ENCODE assay signal across 33 cellular contexts in genomic region chr12:51177897-51178296, GRCh38. TPM values are rescaled to one million over a fixed set of nuclear protein-coding genes. Genes with fewer than 3 reads are reported as not detected.
A peak's percentile ranks its signal among the peaks of the same experiment; 100 is the strongest.
DNase-seq lines count a peak whose midpoint lies in the region; ATAC-seq, FAIRE-seq and TF ChIP-seq lines count a peak whose summit lies in the region.
"Had no signal": no experiment of that assay in that cellular context is flagged by ENCODE, and none has a peak within 500 bp of the region (broad histone marks: within the 10 kb centered on the region; RNA-seq: fewer than 3 reads in every experiment).

No MANE protein-coding gene starts in this region.

- CTCF ChIA-PET in HepG2 (lab: Yijun Ruan, JAX; ENCODE audit: low intra/inter-chr PET ratio, low total read pairs), result no interaction called here
- CTCF ChIA-PET in K562 (lab: Yijun Ruan, JAX; ENCODE audit: low intra/inter-chr PET ratio), result no interaction called here

- no peak overlapping the region for H3K27ac ChIP-seq in HepG2 (ENCODE audit: extremely low read length, insufficient read depth, low read length)
- no peak overlapping the region for H3K27ac ChIP-seq in right lobe of liver
- H3K27ac ChIP-seq in K562 (ENCODE audit: extremely low read depth, low read depth, low read length), result no peak overlapping the region
- H3K27ac ChIP-seq in small intestine (ENCODE audit: low read depth in 1 of 2, low read length in 1 of 2), result no peak overlapping the region
- H3K27ac ChIP-seq: 22Rv1; A549; BLaER1; BLaER1 treated with 17β-estradiol and CSF1 and Interleukin-3, amounts not matched to agents 10 nM and 100 nM; C4-2B had no signal

- no peak for TF ChIP-seq EP300 in HepG2 (IDR thresholded peaks at IDR 0.05; ENCODE audit: low read depth in 2 of 2, low read length in 2 of 2)
- no peak for TF ChIP-seq EP300 in HepG2 (CRISPR knock-in tag; IDR thresholded peaks at IDR 0.05; ENCODE audit: borderline replicate concordance)
- no peak for TF ChIP-seq EP300 in K562 (IDR thresholded peaks at IDR 0.05; ENCODE audit: low read length)

- H3K9me1 ChIP-seq in K562 (ENCODE audit: control insufficient read depth, insufficient read depth, low read length), result no peaks in the 10 kb centered on the region

- WGBS in HepG2 (ENCODE audit: low lambda C conversion rate), result 19% methylated on average over 2 of the region's 2 CpGs
- 72% methylated on average over 2 of the region's 2 CpGs for WGBS in right lobe of liver (ENCODE audit: insufficient coverage, low coverage, low lambda C conversion rate, missing lambda C conversion rate)
- WGBS in K562 (ENCODE audit: insufficient coverage, low coverage, missing lambda C conversion rate), result 69% methylated on average over 2 of the region's 2 CpGs
- WGBS in small intestine, 3 donors, result 59 to 74% (median 71%) methylated on average over 2 of the region's 2 CpGs

- no peak overlapping the region for H3K9ac ChIP-seq in HepG2 (ENCODE audit: insufficient read depth, low read depth, low read length)
- no peak overlapping the region for H3K9ac ChIP-seq in K562 (ENCODE audit: insufficient read depth in 1 of 2, low read depth in 2 of 2, low read length in 2 of 2)
- H3K9ac ChIP-seq: BLaER1; BLaER1 treated with 17β-estradiol and CSF1 and Interleukin-3, amounts not matched to agents 10 nM and 100 nM had no signal

- no peak for TF ChIP-seq RAD21 in HepG2 (CRISPR knock-in tag; IDR thresholded peaks at IDR 0.05)
- no peak for TF ChIP-seq RAD21 in K562 (CRISPR knock-in tag; conservative IDR thresholded peaks at IDR 0.05 in 1 of 2, IDR thresholded peaks at IDR 0.05 in 1 of 2)

- H3K9me3 ChIP-seq in HepG2 (ENCODE audit: low read length) (no peaks in the 10 kb centered on the region), right lobe of liver (no peaks in the 10 kb centered on the region), K562 (replicated peaks; ENCODE audit: control insufficient read depth, insufficient read depth, low read depth, low read length) (no peaks in the 10 kb centered on the region), small intestine (ENCODE audit: control insufficient read depth, low read depth) (no peaks in the 10 kb centered on the region)
- H3K9me3 ChIP-seq: A549, BE2C, Caco-2 had no signal

- DNase-seq in HepG2 (ENCODE audit: low spot score) (no peak), right lobe of liver (no peak), K562 (ENCODE audit: extremely low read depth in 1 of 4, low spot score in 3 of 4) (no peak), small intestine (peak; percentile 17)
- DNase-seq: 8988T; ACHN; AML-193; BE2C; C1 segment of cervical spinal cord; Caco-2; Calu3; CD4-positive, alpha-beta memory T cell; CD4-positive, alpha-beta T cell; CD4-positive, CD25-positive, alpha-beta regulatory T cell; CD8-positive, alpha-beta memory T cell; CD8-positive, alpha-beta T cell; COR-L47; DMS 273 treated with DMSO at 0.1 percent for 48 hours; DMS153; DMS53; DMS79; DMS79 treated with DMSO at 0.1 percent for 48 hours; DND-41; EL had no signal

- TF ChIP-seq POLR2A in HepG2 (IDR thresholded peaks at IDR 0.05; ENCODE audit: insufficient read depth in 1 of 2, low read depth in 2 of 2, low read length in 2 of 2) (no peak), right lobe of liver (IDR thresholded peaks at IDR 0.05) (no peak), K562 (conservative IDR thresholded peaks at IDR 0.05) (no peak)

- in situ Hi-C loops in HepG2 (cut with HindIII; ENCODE audit: extremely low pct_ligation_motif_present, low pct_unique_long_range_greater_than_20kb), result no loop called here
- in situ Hi-C loops in K562 (cut with MboI), result no loop called here

- TF ChIP-seq CTCF in HepG2 (CRISPR knock-in tag; IDR thresholded peaks at IDR 0.05) (no peak), right lobe of liver (IDR thresholded peaks at IDR 0.05) (no peak), K562 (IDR thresholded peaks at IDR 0.05 in 2 of 3, conservative IDR thresholded peaks at IDR 0.05 in 1 of 3; ENCODE audit: insufficient read depth in 2 of 3, low read depth in 1 of 3, low read length in 3 of 3) (no peak)

- no peak for FAIRE-seq in HepG2 (lab: Jason Lieb, UNC)
- no peak for FAIRE-seq in K562 (lab: Jason Lieb, UNC)
- no peak for FAIRE-seq in small intestine (lab: Jason Lieb, UNC)
- FAIRE-seq: A204.1, A549, D721Med had no signal

- no peak overlapping the region for H3K4me3 ChIP-seq in HepG2 (replicated peaks in 1 of 3; ENCODE audit: insufficient read depth in 1 of 3, low read depth in 2 of 3, low read length in 3 of 3)
- H3K4me3 ChIP-seq in right lobe of liver, result no peak overlapping the region
- no peak overlapping the region for H3K4me3 ChIP-seq in K562
- no peak overlapping the region for H3K4me3 ChIP-seq in small intestine (ENCODE audit: low read depth in 1 of 2, low read length in 2 of 2)
- H3K4me3 ChIP-seq: A549; BLaER1; BLaER1 treated with 17β-estradiol and CSF1 and Interleukin-3, amounts not matched to agents 10 nM and 100 nM had no signal

- intact Hi-C loops in HepG2 (cut with micrococcal nuclease; ENCODE audit: unreplicated experiment) (no loop called here), right lobe of liver (cut with DNase I) (no loop called here), K562 (cut with micrococcal nuclease) (no loop called here)

- H3K4me2 ChIP-seq in HepG2 (ENCODE audit: low read depth, low read length), result no peak overlapping the region
- H3K4me2 ChIP-seq in K562 (ENCODE audit: insufficient read depth, low read length), result no peak overlapping the region
- H3K4me2 ChIP-seq: A549; BLaER1; BLaER1 treated with 17β-estradiol and CSF1 and Interleukin-3, amounts not matched to agents 10 nM and 100 nM had no signal

- H3K4me1 ChIP-seq in HepG2 (ENCODE audit: insufficient read depth, low read length) (peaks cover 15% of the 10 kb centered on the region; the same call in 1 of the 2 replicates), right lobe of liver (no peaks in the 10 kb centered on the region), K562 (replicated peaks in 1 of 2; ENCODE audit: control insufficient read depth in 2 of 2, insufficient read depth in 2 of 2, low read length in 2 of 2) (peaks cover 3 to 9% of the 10 kb centered on the region in 2 experiments; a peak in 3 of 5 replicates), small intestine (ENCODE audit: control insufficient read depth in 2 of 2, insufficient read depth in 1 of 2, low read depth in 1 of 2, low read length in 1 of 2) (no peaks in the 10 kb centered on the region)
- H3K4me1 ChIP-seq: A549, BE2C, BLaER1, Caco-2 had no signal

- POLR2A ChIA-PET in HepG2 (lab: Yijun Ruan, JAX) (interaction anchor here (1.7 kb wide), 1 partner anchor 40 kb away, joined by 3 read pairs; the partner anchor contains the start of gene POU6F1), K562 (lab: Yijun Ruan, JAX) (interaction anchor here (0.6 to 2.7 kb wide), 2 partner anchors 9 to 59 kb away, joined by 3 to 6 read pairs; no protein-coding TSS in a partner anchor)

- H2AFZ ChIP-seq in HepG2 (ENCODE audit: low read length) (no peak overlapping the region), K562 (ENCODE audit: low read depth, low read length) (no peak overlapping the region)

- no peaks in the 10 kb centered on the region for H3K79me2 ChIP-seq in HepG2 (ENCODE audit: insufficient read depth, low read length)
- no peaks in the 10 kb centered on the region for H3K79me2 ChIP-seq in K562 (ENCODE audit: control insufficient read depth, insufficient read depth, low read length)

- ATAC-seq in HepG2, result no peak
- no peak for ATAC-seq in right lobe of liver
- ATAC-seq in K562, result no peak
- ATAC-seq in HG02938 (IDR thresholded peaks at IDR 0.05; ENCODE audit: unreplicated experiment), result no peak
- ATAC-seq in GM19324 (IDR thresholded peaks at IDR 0.05; ENCODE audit: low FRiP score, unreplicated experiment), result no peak
- ATAC-seq: A549; CD8-positive, alpha-beta T cell had no signal

- H4K20me1 ChIP-seq in HepG2 (ENCODE audit: insufficient read depth, low read length) (no peaks in the 10 kb centered on the region), K562 (replicated peaks; ENCODE audit: control insufficient read depth, insufficient read depth, low read length) (no peaks in the 10 kb centered on the region)
- H4K20me1 ChIP-seq: BLaER1; BLaER1 treated with 17β-estradiol and CSF1 and Interleukin-3, amounts not matched to agents 10 nM and 100 nM had no signal

- H3K36me3 ChIP-seq in HepG2 (replicated peaks in 1 of 2; ENCODE audit: control insufficient read depth in 1 of 2, insufficient read depth in 2 of 2, low read length in 2 of 2) (no peaks in the 10 kb centered on the region), right lobe of liver (no peaks in the 10 kb centered on the region), K562 (ENCODE audit: control insufficient read depth, insufficient read depth, low read length) (no peaks in the 10 kb centered on the region), small intestine (ENCODE audit: control insufficient read depth in 2 of 2, insufficient read depth in 2 of 2, low read length in 2 of 2) (no peaks in the 10 kb centered on the region)
- H3K36me3 ChIP-seq: BE2C; BLaER1; BLaER1 treated with 17β-estradiol and CSF1 and Interleukin-3, amounts not matched to agents 10 nM and 100 nM had no signal

- no TSS peak for BruUV-seq in HepG2 (replicated peaks; lab: Mats Ljungman, UMichigan)
- BruUV-seq in K562 (replicated peaks; lab: Mats Ljungman, UMichigan), result no TSS peak

- H3K27me3 ChIP-seq in HepG2 (ENCODE audit: control insufficient read depth in 1 of 2, insufficient read depth in 2 of 2, low read length in 2 of 2) (no peaks in the 10 kb centered on the region), right lobe of liver (no peaks in the 10 kb centered on the region), K562 (ENCODE audit: control insufficient read depth in 2 of 2, insufficient read depth in 2 of 2, low read length in 2 of 2) (no peaks in the 10 kb centered on the region), small intestine (ENCODE audit: control insufficient read depth in 2 of 2, insufficient read depth in 2 of 2, low read length in 2 of 2) (no peaks in the 10 kb centered on the region)
- H3K27me3 ChIP-seq: BE2C had no signal

RNA-seq across cellular contexts. Expression of gene TFCP2, which starts 5.0 kb away (rescaled TPM):
- total RNA-seq in HepG2 (2016; rRNA removed; fragmentation: Illumina TruSeq; extraction: Trizol) (10.0 and 17.4 TPM in 2 replicates), right lobe of liver (1 to 10 TPM; 6.3 to 9.4 (median 7.3) TPM), K562 (2014; rRNA removed) (17.2 and 18.1 TPM in 2 replicates), K562 (2014; rRNA removed; fragmentation: Illumina TruSeq; extraction: Trizol) (17.4 and 21.1 TPM in 2 replicates), K562 (2015; rRNA removed; fragmentation: Illumina TruSeq; extraction: Trizol) (17.2 and 19.3 TPM in 2 replicates), K562 (2021) (26.9 and 29.0 TPM in 2 replicates)
- 3.0 and 4.3 TPM in 2 replicates for total RNA-seq in HepG2 (2016; cell fraction: cytosol; rRNA removed; fragmentation: Illumina TruSeq; extraction: Trizol; ENCODE audit: low read depth)
- 9.8 and 15.5 TPM in 2 replicates for total RNA-seq in HepG2 (2016; cell fraction: insoluble cytoplasmic fraction; rRNA removed; fragmentation: Illumina TruSeq; extraction: Trizol)
- 5.3 and 5.4 TPM in 2 replicates for total RNA-seq in HepG2 (2016; cell fraction: membrane; rRNA removed; fragmentation: Illumina TruSeq; extraction: Trizol)
- total RNA-seq in HepG2 (2016; cell fraction: nucleus; rRNA removed; fragmentation: Illumina TruSeq; extraction: Trizol), result 8.8 and 11.1 TPM in 2 replicates
- polyA plus RNA-seq in HepG2 (2011; rRNA removed) (5.7 and 7.6 TPM in 2 replicates), K562 (2011; rRNA removed) (25.4 and 34.4 TPM in 2 replicates), K562 (2014; fragmentation: Illumina TruSeq; extraction: Trizol) (35.2 and 38.9 TPM in 2 replicates), K562 (2014; fragmentation: Nextera tagmentation; extraction: Ambion mirVana) (10 to 100 TPM in 1 of 2 experiments, 1 to 10 TPM in 1; 8.0 to 17.8 TPM), K562 (2014; rRNA removed) (24.2 and 27.5 TPM in 2 replicates), small intestine (10 to 100 TPM in 1 of 3 donors, 1 to 10 TPM in 2; 8.6 to 17.4 (median 9.8) TPM)
- polyA plus RNA-seq in HepG2 (2011; cell fraction: cytosol; rRNA removed), result 3.4 and 5.0 TPM in 2 replicates
- polyA plus RNA-seq in HepG2 (2011; cell fraction: nucleus; rRNA removed), result 3.2 and 4.1 TPM in 2 replicates
- polyA plus RNA-seq in HepG2 (2012), result 9.7 and 12.0 TPM in 2 replicates
- polyA plus RNA-seq in HepG2 (2016; cell fraction: cytosol; fragmentation: Illumina TruSeq; extraction: Trizol; ENCODE audit: low read depth), result 1.1 and 1.2 TPM in 2 replicates
- 27.1 and 28.3 TPM in 2 replicates for polyA plus RNA-seq in HepG2 (2016; cell fraction: insoluble cytoplasmic fraction; fragmentation: Illumina TruSeq; extraction: Trizol; ENCODE audit: low read depth)
- polyA plus RNA-seq in HepG2 (2016; cell fraction: membrane; fragmentation: Illumina TruSeq; extraction: Trizol; ENCODE audit: low read depth), result 5.2 and 5.6 TPM in 2 replicates
- polyA plus RNA-seq in HepG2 (2016; cell fraction: nucleus; fragmentation: Illumina TruSeq; extraction: Trizol; ENCODE audit: insufficient read depth, low read depth), result 17.1 and 17.2 TPM in 2 replicates
- polyA minus RNA-seq in HepG2 (2011; rRNA and poly(A)+ RNA removed; ENCODE audit: low replicate concordance), result 3.8 and 10.5 TPM in 2 replicates
- 4.2 and 4.7 TPM in 2 replicates for polyA minus RNA-seq in HepG2 (2011; cell fraction: cytosol; rRNA and poly(A)+ RNA removed)
- polyA minus RNA-seq in HepG2 (2011; cell fraction: nucleus; rRNA and poly(A)+ RNA removed), result 7.3 and 8.1 TPM in 2 replicates
- total RNA-seq in K562 (2011; cell fraction: chromatin; rRNA removed; ENCODE audit: low replicate concordance), result 20.7 and 41.6 TPM in 2 replicates
- total RNA-seq in K562 (2011; cell fraction: nucleolus; rRNA removed), result 12.0 and 14.1 TPM in 2 replicates
- total RNA-seq in K562 (2011; cell fraction: nucleoplasm; rRNA removed), result 23.2 and 35.4 TPM in 2 replicates
- 11.5 and 16.8 TPM in 2 replicates for polyA plus RNA-seq in K562 (2011; cell fraction: cytosol; rRNA removed)
- 12.3 and 14.5 TPM in 2 replicates for polyA plus RNA-seq in K562 (2011; cell fraction: nucleus; rRNA removed)
- polyA plus RNA-seq in K562 (2012), result 22.6 and 28.0 TPM in 2 replicates
- polyA minus RNA-seq in K562 (2011; rRNA and poly(A)+ RNA removed), result 26.0 and 28.2 TPM in 2 replicates
- polyA minus RNA-seq in K562 (2011; cell fraction: cytosol; rRNA and poly(A)+ RNA removed), result 10.6 and 11.7 TPM in 2 replicates
- 4.8 and 7.7 TPM in 2 replicates for polyA minus RNA-seq in K562 (2011; cell fraction: nucleus; rRNA and poly(A)+ RNA removed)

RNA-seq across cellular contexts. Expression of gene POU6F1, which starts 40.0 kb away (rescaled TPM):
- total RNA-seq in HepG2 (2016; rRNA removed; fragmentation: Illumina TruSeq; extraction: Trizol) (0.41 and 0.51 TPM in 2 replicates), right lobe of liver (1 to 10 TPM; 2.5 to 7.0 (median 3.6) TPM), K562 (2014; rRNA removed) (0.36 and 1.3 TPM in 2 replicates), K562 (2014; rRNA removed; fragmentation: Illumina TruSeq; extraction: Trizol) (1.4 and 2.0 TPM in 2 replicates), K562 (2015; rRNA removed; fragmentation: Illumina TruSeq; extraction: Trizol) (0.98 and 1.1 TPM in 2 replicates), K562 (2021) (3.3 and 4.0 TPM in 2 replicates)
- total RNA-seq in HepG2 (2016; cell fraction: cytosol; rRNA removed; fragmentation: Illumina TruSeq; extraction: Trizol; ENCODE audit: low read depth), result 0.10 TPM in 1 of 2 replicates, not detected in the other
- total RNA-seq in HepG2 (2016; cell fraction: insoluble cytoplasmic fraction; rRNA removed; fragmentation: Illumina TruSeq; extraction: Trizol), result 0.63 TPM in 1 of 2 replicates, not detected in the other
- total RNA-seq in HepG2 (2016; cell fraction: membrane; rRNA removed; fragmentation: Illumina TruSeq; extraction: Trizol), result 0.45 and 0.59 TPM in 2 replicates
- total RNA-seq in HepG2 (2016; cell fraction: nucleus; rRNA removed; fragmentation: Illumina TruSeq; extraction: Trizol), result 0.34 and 0.47 TPM in 2 replicates
- polyA plus RNA-seq in HepG2 (2011; rRNA removed) (0.48 and 1.4 TPM in 2 replicates), K562 (2011; rRNA removed) (3.0 and 3.4 TPM in 2 replicates), K562 (2014; fragmentation: Illumina TruSeq; extraction: Trizol) (1.1 and 1.4 TPM in 2 replicates), K562 (2014; fragmentation: Nextera tagmentation; extraction: Ambion mirVana) (under 1 TPM; 0.14 to 0.25 TPM), K562 (2014; rRNA removed) (0.78 and 1.4 TPM in 2 replicates), small intestine (1 to 10 TPM in 2 of 3 donors, under 1 TPM in 1; 0.22 to 4.5 (median 2.4) TPM)
- polyA plus RNA-seq in HepG2 (2011; cell fraction: cytosol; rRNA removed), result 0.23 and 0.44 TPM in 2 replicates
- 1.5 and 1.8 TPM in 2 replicates for polyA plus RNA-seq in HepG2 (2011; cell fraction: nucleus; rRNA removed)
- polyA plus RNA-seq in HepG2 (2012), result 0.42 and 0.75 TPM in 2 replicates
- 0.07 and 0.41 TPM in 2 replicates for polyA plus RNA-seq in HepG2 (2016; cell fraction: cytosol; fragmentation: Illumina TruSeq; extraction: Trizol; ENCODE audit: low read depth)
- polyA plus RNA-seq in HepG2 (2016; cell fraction: insoluble cytoplasmic fraction; fragmentation: Illumina TruSeq; extraction: Trizol; ENCODE audit: low read depth), result 0.44 and 0.77 TPM in 2 replicates
- 0.98 and 1.3 TPM in 2 replicates for polyA plus RNA-seq in HepG2 (2016; cell fraction: membrane; fragmentation: Illumina TruSeq; extraction: Trizol; ENCODE audit: low read depth)
- 0.45 and 1.2 TPM in 2 replicates for polyA plus RNA-seq in HepG2 (2016; cell fraction: nucleus; fragmentation: Illumina TruSeq; extraction: Trizol; ENCODE audit: insufficient read depth, low read depth)
- 0.22 and 7.6 TPM in 2 replicates for polyA minus RNA-seq in HepG2 (2011; rRNA and poly(A)+ RNA removed; ENCODE audit: low replicate concordance)
- polyA minus RNA-seq in HepG2 (2011; cell fraction: cytosol; rRNA and poly(A)+ RNA removed), result not detected in 2 replicates
- 0.52 and 1.5 TPM in 2 replicates for polyA minus RNA-seq in HepG2 (2011; cell fraction: nucleus; rRNA and poly(A)+ RNA removed)
- total RNA-seq in K562 (2011; cell fraction: chromatin; rRNA removed; ENCODE audit: low replicate concordance), result 8.6 and 29.6 TPM in 2 replicates
- 5.3 and 7.0 TPM in 2 replicates for total RNA-seq in K562 (2011; cell fraction: nucleolus; rRNA removed)
- total RNA-seq in K562 (2011; cell fraction: nucleoplasm; rRNA removed), result 13.7 and 24.2 TPM in 2 replicates
- polyA plus RNA-seq in K562 (2011; cell fraction: cytosol; rRNA removed), result 1.2 and 1.3 TPM in 2 replicates
- 7.9 and 10.0 TPM in 2 replicates for polyA plus RNA-seq in K562 (2011; cell fraction: nucleus; rRNA removed)
- 0.89 and 5.9 TPM in 2 replicates for polyA plus RNA-seq in K562 (2012)
- 1.5 and 1.6 TPM in 2 replicates for polyA minus RNA-seq in K562 (2011; rRNA and poly(A)+ RNA removed)
- polyA minus RNA-seq in K562 (2011; cell fraction: cytosol; rRNA and poly(A)+ RNA removed), result 2.1 and 2.3 TPM in 2 replicates
- 2.3 and 3.6 TPM in 2 replicates for polyA minus RNA-seq in K562 (2011; cell fraction: nucleus; rRNA and poly(A)+ RNA removed)
